ENCODE assay signal across 15 cellular contexts in the genomic region with DNA sequence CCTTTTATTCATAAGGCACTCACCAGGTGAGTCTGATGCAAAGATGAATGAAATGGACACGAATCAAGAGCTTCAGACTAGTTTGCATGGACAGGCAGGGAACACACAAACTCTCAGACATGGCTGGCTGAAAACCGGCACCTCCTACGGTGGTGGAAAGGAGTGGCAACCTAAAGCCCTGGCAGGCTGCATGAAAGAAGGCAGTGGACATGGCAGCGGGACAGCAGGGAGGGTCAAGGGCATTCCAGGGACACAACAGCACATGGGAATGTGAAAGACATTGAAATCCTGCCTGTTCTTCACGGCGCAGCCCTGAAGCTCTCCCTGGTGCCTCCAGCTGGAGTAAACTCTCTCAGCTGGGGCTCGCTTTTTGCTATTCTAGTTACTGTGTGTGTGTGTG. TPM values are rescaled to one million over a fixed set of nuclear protein-coding genes. Genes with fewer than 3 reads are reported as not detected.
DNase-seq lines count a peak whose midpoint lies in the region; ATAC-seq and TF ChIP-seq lines count a peak whose summit lies in the region.
"Had no signal": no experiment of that assay in that cellular context is flagged by ENCODE, and none has a peak within 500 bp of the region (broad histone marks: within the 10 kb centered on the region; RNA-seq: fewer than 3 reads in every experiment).

No MANE protein-coding gene starts in this region.

- H3K36me3 ChIP-seq in SK-N-SH (replicated peaks in 1 of 2; ENCODE audit: control insufficient read depth in 1 of 2, insufficient read depth in 2 of 2, low read length in 1 of 2) (no peaks in the 10 kb centered on the region), DND-41 (ENCODE audit: insufficient read depth, low read length) (no peaks in the 10 kb centered on the region), OCI-LY3 (replicated peaks; ENCODE audit: low read depth, low read length) (no peaks in the 10 kb centered on the region), neural cell (ENCODE audit: insufficient read depth, low read length) (no peaks in the 10 kb centered on the region)
- H3K36me3 ChIP-seq: adrenal gland, esophagus muscularis mucosa, stomach had no signal

- H2AFZ ChIP-seq in SK-N-SH (ENCODE audit: low read depth) (peak overlapping the region; percentile 44; the same call in 1 of the 2 replicates), DND-41 (ENCODE audit: low read depth, low read length) (peak overlapping the region; percentile 61; the same call in 1 of the 2 replicates), OCI-LY3 (ENCODE audit: low read depth, low read length) (peak overlapping the region; percentile 72), neural cell (ENCODE audit: low read depth, low read length) (peak overlapping the region; percentile 27)

- no peak overlapping the region for H3K4me2 ChIP-seq in SK-N-SH
- H3K4me2 ChIP-seq in DND-41 (ENCODE audit: insufficient read depth, low read length), result no peak overlapping the region
- no peak overlapping the region for H3K4me2 ChIP-seq in OCI-LY3 (ENCODE audit: low read length)
- no peak overlapping the region for H3K4me2 ChIP-seq in neural cell (ENCODE audit: low read length)

- TF ChIP-seq RAD21 in SK-N-SH (IDR thresholded peaks at IDR 0.05; ENCODE audit: low read length) (no peak), neural cell (conservative IDR thresholded peaks at IDR 0.05) (no peak)

- TF ChIP-seq CTCF in SK-N-SH (IDR thresholded peaks at IDR 0.05) (no peak), DND-41 (IDR thresholded peaks at IDR 0.05; ENCODE audit: borderline replicate concordance, extremely low read depth, low read length, poor library complexity, severe bottlenecking) (no peak), OCI-LY3 (IDR thresholded peaks at IDR 0.05; ENCODE audit: low read depth, low read length) (no peak), neural cell (IDR thresholded peaks at IDR 0.05; ENCODE audit: poor library complexity, severe bottlenecking) (no peak)

- no peak for TF ChIP-seq EP300 in SK-N-SH (IDR thresholded peaks at IDR 0.05; ENCODE audit: borderline replicate concordance in 1 of 2, low read depth in 1 of 2, low read length in 1 of 2)
- TF ChIP-seq EP300 in neural cell (conservative IDR thresholded peaks at IDR 0.05; ENCODE audit: poor library complexity, severe bottlenecking), result no peak

- no peaks in the 10 kb centered on the region for H3K27me3 ChIP-seq in SK-N-SH (ENCODE audit: insufficient read depth)
- no peaks in the 10 kb centered on the region for H3K27me3 ChIP-seq in DND-41 (ENCODE audit: insufficient read depth, low read length, poor library complexity)
- H3K27me3 ChIP-seq in OCI-LY3 (ENCODE audit: low read depth, low read length), result no peaks in the 10 kb centered on the region
- H3K27me3 ChIP-seq in neural cell (ENCODE audit: insufficient read depth, low read depth, low read length), result no peaks in the 10 kb centered on the region
- H3K27me3 ChIP-seq: adrenal gland, esophagus muscularis mucosa, stomach had no signal

- H3K4me1 ChIP-seq in SK-N-SH (ENCODE audit: control insufficient read depth in 1 of 2, insufficient read depth in 2 of 2, low read depth in 1 of 2, low read length in 1 of 2), result peaks cover 0 to 32% of the 10 kb centered on the region in 2 experiments; a peak in 1 of 4 replicates
- H3K4me1 ChIP-seq in DND-41 (ENCODE audit: insufficient read depth, low read length), result peaks cover 4% of the 10 kb centered on the region
- peaks cover 16% of the 10 kb centered on the region for H3K4me1 ChIP-seq in OCI-LY3 (ENCODE audit: low read length)

- peak; percentile 14 for DNase-seq in SK-N-SH
- DNase-seq in DND-41, result no peak
- no peak for DNase-seq in HK-2 (ENCODE audit: unreplicated experiment)
- DNase-seq in NCI-H2227 (lab: John Stamatoyannopoulos, UW; ENCODE audit: unreplicated experiment), result no peak

- no peak overlapping the region for H3K4me3 ChIP-seq in SK-N-SH (ENCODE audit: low read depth in 2 of 2, low read length in 1 of 2)
- H3K4me3 ChIP-seq in DND-41 (ENCODE audit: low read depth in 1 of 2, low read length in 2 of 2), result no peak overlapping the region
- no peak overlapping the region for H3K4me3 ChIP-seq in OCI-LY3 (ENCODE audit: low read length)
- no peak overlapping the region for H3K4me3 ChIP-seq in neural cell (ENCODE audit: low read length)
- H3K4me3 ChIP-seq: adrenal gland, esophagus muscularis mucosa, lung, stomach had no signal

- no peak for ATAC-seq in SK-N-SH treated with all-trans-retinoic acid at 6 μM for 48 hours
- ATAC-seq in DND-41 (ENCODE audit: insufficient read depth, low read depth), result no peak
- no peak for ATAC-seq in HG02588 (IDR thresholded peaks at IDR 0.05; ENCODE audit: unreplicated experiment)

- H3K9me2 ChIP-seq in SK-N-SH, result no peaks in the 10 kb centered on the region
- H3K9me2 ChIP-seq in neural cell (ENCODE audit: insufficient read depth, low read length), result no peaks in the 10 kb centered on the region

- POLR2A ChIA-PET in SK-N-SH (lab: Yijun Ruan, JAX), result no interaction called here

- H3K79me2 ChIP-seq in SK-N-SH (ENCODE audit: insufficient read depth) (no peaks in the 10 kb centered on the region), DND-41 (ENCODE audit: insufficient read depth, low read length) (no peaks in the 10 kb centered on the region), OCI-LY3 (ENCODE audit: low read length) (no peaks in the 10 kb centered on the region), neural cell (replicated peaks; ENCODE audit: insufficient read depth, low read length) (no peaks in the 10 kb centered on the region)

- no peak overlapping the region for H3K9ac ChIP-seq in SK-N-SH
- no peak overlapping the region for H3K9ac ChIP-seq in DND-41 (ENCODE audit: low read depth, low read length)
- no peak overlapping the region for H3K9ac ChIP-seq in OCI-LY3 (ENCODE audit: low read length)
- H3K9ac ChIP-seq in neural cell (ENCODE audit: low read length), result no peak overlapping the region

- H4K20me1 ChIP-seq in SK-N-SH (ENCODE audit: insufficient read depth), result no peaks in the 10 kb centered on the region
- no peaks in the 10 kb centered on the region for H4K20me1 ChIP-seq in DND-41 (ENCODE audit: insufficient read depth, low read length)
- H4K20me1 ChIP-seq in OCI-LY3 (ENCODE audit: insufficient read depth, low read length), result no peaks in the 10 kb centered on the region
- no peaks in the 10 kb centered on the region for H4K20me1 ChIP-seq in neural cell (ENCODE audit: insufficient read depth)

- CTCF ChIA-PET in SK-N-SH (lab: Yijun Ruan, JAX), result interaction anchor here (1.0 to 17.5 kb wide), 4 partner anchors 8 to 151 kb away, joined by 3 to 349 read pairs (median 6); no protein-coding TSS in a partner anchor

- 76% methylated on average over 7 of the region's 7 CpGs for WGBS in SK-N-SH (ENCODE audit: low lambda C conversion rate)

- H3K9me3 ChIP-seq in SK-N-SH, result no peaks in the 10 kb centered on the region
- H3K9me3 ChIP-seq in DND-41 (ENCODE audit: insufficient read depth, low read length, severe bottlenecking), result no peaks in the 10 kb centered on the region
- no peaks in the 10 kb centered on the region for H3K9me3 ChIP-seq in OCI-LY3 (ENCODE audit: insufficient read depth, low read length)
- H3K9me3 ChIP-seq in neural cell (ENCODE audit: low read length), result no peaks in the 10 kb centered on the region
- H3K9me3 ChIP-seq: adrenal gland, esophagus muscularis mucosa, stomach had no signal

- H3K27ac ChIP-seq in SK-N-SH (ENCODE audit: low read depth in 2 of 2, low read length in 1 of 2), result no peak overlapping the region
- no peak overlapping the region for H3K27ac ChIP-seq in DND-41 (ENCODE audit: low read length)
- no peak overlapping the region for H3K27ac ChIP-seq in OCI-LY3 (ENCODE audit: low read length)
- no peak overlapping the region for H3K27ac ChIP-seq in neural cell (ENCODE audit: low read length)
- H3K27ac ChIP-seq: 22Rv1, adrenal gland, esophagus muscularis mucosa, HL-60, stomach had no signal

- no peaks in the 10 kb centered on the region for H3F3A ChIP-seq in SK-N-SH (replicated peaks; ENCODE audit: insufficient read depth)
- no peaks in the 10 kb centered on the region for H3F3A ChIP-seq in neural cell (ENCODE audit: insufficient read depth, low read length, poor library complexity, severe bottlenecking)

TF ChIP-seq in SK-N-SH, 30 proteins besides CTCF, POLR2A, EP300 and RAD21:
- TF ChIP-seq TAF1 (IDR thresholded peaks at IDR 0.05; ENCODE audit: borderline replicate concordance, low read depth, low read length) (no peak), RFX5 (IDR thresholded peaks at IDR 0.05; ENCODE audit: low read length) (no peak), YY1 (IDR thresholded peaks at IDR 0.05; ENCODE audit: low read depth) (no peak)

TF ChIP-seq in SK-N-SH treated with all-trans-retinoic acid at 6 μM for 48 hours, 23 proteins besides CTCF, POLR2A, EP300 and RAD21 (continues in another document):
- TF ChIP-seq, protein P1, sequence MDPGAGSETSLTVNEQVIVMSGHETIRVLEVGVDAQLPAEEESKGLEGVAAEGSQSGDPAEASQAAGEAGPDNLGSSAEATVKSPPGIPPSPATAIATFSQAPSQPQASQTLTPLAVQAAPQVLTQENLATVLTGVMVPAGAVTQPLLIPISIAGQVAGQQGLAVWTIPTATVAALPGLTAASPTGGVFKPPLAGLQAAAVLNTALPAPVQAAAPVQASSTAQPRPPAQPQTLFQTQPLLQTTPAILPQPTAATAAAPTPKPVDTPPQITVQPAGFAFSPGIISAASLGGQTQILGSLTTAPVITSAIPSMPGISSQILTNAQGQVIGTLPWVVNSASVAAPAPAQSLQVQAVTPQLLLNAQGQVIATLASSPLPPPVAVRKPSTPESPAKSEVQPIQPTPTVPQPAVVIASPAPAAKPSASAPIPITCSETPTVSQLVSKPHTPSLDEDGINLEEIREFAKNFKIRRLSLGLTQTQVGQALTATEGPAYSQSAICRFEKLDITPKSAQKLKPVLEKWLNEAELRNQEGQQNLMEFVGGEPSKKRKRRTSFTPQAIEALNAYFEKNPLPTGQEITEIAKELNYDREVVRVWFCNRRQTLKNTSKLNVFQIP (CRISPR knock-in tag; IDR thresholded peaks at IDR 0.05; ENCODE audit: borderline replicate concordance, low read depth), result no peak

TF ChIP-seq in neural cell, 6 proteins besides CTCF, POLR2A, EP300 and RAD21 (continues in another document):
- TF ChIP-seq EZH2 (IDR thresholded peaks at IDR 0.05; ENCODE audit: borderline replicate concordance, insufficient read depth, low read length, poor library complexity, severe bottlenecking) (no peak), SMC3 (conservative IDR thresholded peaks at IDR 0.05; ENCODE audit: poor library complexity) (no peak)

RNA-seq across cellular contexts. Expression of a gene that starts 16.6 kb away (rescaled TPM):
- polyA plus RNA-seq in SK-N-SH (2012; rRNA removed) (not detected in 2 replicates), neural cell (2.4 and 4.1 TPM in 2 replicates)
- not detected in 2 replicates for polyA plus RNA-seq in SK-N-SH (2012; cell fraction: cytosol; rRNA removed)
- 0.07 TPM in 1 of 2 replicates, not detected in the other for polyA plus RNA-seq in SK-N-SH (2012; cell fraction: nucleus; rRNA removed)
- polyA minus RNA-seq in neural cell, result 0.93 TPM in 1 of 2 replicates, not detected in the other
- polyA plus RNA-seq: adrenal gland, IgD-negative memory B cell had no signal
